ENCODE assay signal across 9 cellular contexts in genomic region chr11:110529043-110529442, GRCh38.
A peak's percentile ranks its signal among the peaks of the same experiment; 100 is the strongest.
DNase-seq lines count a peak whose midpoint lies in the region; ATAC-seq and TF ChIP-seq lines count a peak whose summit lies in the region.
"Had no signal": no experiment of that assay in that cellular context is flagged by ENCODE, and none has a peak within 500 bp of the region (broad histone marks: within the 10 kb centered on the region; RNA-seq: fewer than 3 reads in every experiment).

No MANE protein-coding gene starts in this region.

- H3K4me3 ChIP-seq in AG10803 (ENCODE audit: low read length) (no peak overlapping the region), GM12865 (ENCODE audit: low read depth, low read length) (no peak overlapping the region), RWPE2 (ENCODE audit: severe bottlenecking) (no peak overlapping the region), hepatocyte (no peak overlapping the region), gastroesophageal sphincter (no peak overlapping the region)
- H3K4me3 ChIP-seq: tibial artery had no signal

- H3K36me3 ChIP-seq in RWPE2 (ENCODE audit: low read depth): no peaks in the 10 kb centered on the region
- no peaks in the 10 kb centered on the region for H3K36me3 ChIP-seq in hepatocyte (replicated peaks; ENCODE audit: insufficient read depth, low read depth)
- no peaks in the 10 kb centered on the region for H3K36me3 ChIP-seq in gastroesophageal sphincter
- H3K36me3 ChIP-seq: tibial artery had no signal

- CTCF ChIA-PET in activated CD8-positive, alpha-beta memory T cell treated with anti-CD3 and anti-CD28 coated beads, Interleukin-2, amount 10 ng/mL, durations not matched to agents 7 days and 5 days (lab: Charles Lee): no interaction called here

- no peak for TF ChIP-seq POLR2A in gastroesophageal sphincter (IDR thresholded peaks at IDR 0.05)

- DNase-seq in AG10803 (ENCODE audit: low read depth): peak; percentile 16
- DNase-seq in GM12865 (ENCODE audit: low read depth): peak; percentile 33
- no peak for DNase-seq in RWPE2 (ENCODE audit: low spot score)
- no peak for DNase-seq in hepatocyte (ENCODE audit: low spot score)
- DNase-seq in T1000 (lab: John Stamatoyannopoulos, UW): no peak
- DNase-seq in activated CD8-positive, alpha-beta memory T cell treated with anti-CD3 and anti-CD28 coated beads, Interleukin-2, amount 10 ng/mL, durations not matched to agents 7 days and 5 days: no peak
- DNase-seq: tibial artery had no signal

- H3K9me3 Mint-ChIP-seq in activated CD8-positive, alpha-beta memory T cell treated with anti-CD3 and anti-CD28 coated beads, Interleukin-2, amount 10 ng/mL, durations not matched to agents 7 days and 5 days (ENCODE audit: low read depth): peaks cover 9% of the 10 kb centered on the region

- peak; percentile 47 for TF ChIP-seq CTCF in AG10803 (conservative IDR thresholded peaks at IDR 0.05; ENCODE audit: low read length)
- peak; percentile 29 for TF ChIP-seq CTCF in GM12865 (IDR thresholded peaks at IDR 0.05; ENCODE audit: insufficient read depth, low read depth, low read length, missing control alignments)
- TF ChIP-seq CTCF in RWPE2 (IDR thresholded peaks at IDR 0.05; ENCODE audit: poor library complexity, severe bottlenecking): peak; percentile 30
- TF ChIP-seq CTCF in hepatocyte (IDR thresholded peaks at IDR 0.05; ENCODE audit: poor library complexity): peak; percentile 9
- no peak for TF ChIP-seq CTCF in gastroesophageal sphincter (IDR thresholded peaks at IDR 0.05)

- H3K4me2 ChIP-seq in hepatocyte: no peak overlapping the region

- no peaks in the 10 kb centered on the region for H3K4me1 ChIP-seq in RWPE2 (ENCODE audit: insufficient read depth, poor library complexity, severe bottlenecking)
- no peaks in the 10 kb centered on the region for H3K4me1 ChIP-seq in hepatocyte (ENCODE audit: insufficient read depth)
- peaks cover 0 to 5% (median 0%) of the 10 kb centered on the region in 3 donors for H3K4me1 ChIP-seq in gastroesophageal sphincter
- H3K4me1 ChIP-seq: tibial artery had no signal

- H3K27me3 ChIP-seq in RWPE2 (ENCODE audit: insufficient read depth, poor library complexity, severe bottlenecking) (no peaks in the 10 kb centered on the region), hepatocyte (no peaks in the 10 kb centered on the region), gastroesophageal sphincter (no peaks in the 10 kb centered on the region)
- H3K27me3 ChIP-seq: tibial artery had no signal

- peaks cover 28% of the 10 kb centered on the region for H3K4me1 Mint-ChIP-seq in activated CD8-positive, alpha-beta memory T cell treated with anti-CD3 and anti-CD28 coated beads, Interleukin-2, amount 10 ng/mL, durations not matched to agents 7 days and 5 days

- ATAC-seq in RWPE2 (ENCODE audit: low read depth): no peak
- ATAC-seq in GM18520 (IDR thresholded peaks at IDR 0.05; ENCODE audit: unreplicated experiment): no peak
- ATAC-seq in gastroesophageal sphincter: no peak
- no peak for ATAC-seq in activated CD8-positive, alpha-beta memory T cell treated with anti-CD3 and anti-CD28 coated beads, Interleukin-2, amount 10 ng/mL, durations not matched to agents 7 days and 5 days

- no peaks in the 10 kb centered on the region for H4K20me1 ChIP-seq in hepatocyte (ENCODE audit: insufficient read depth, poor library complexity, severe bottlenecking)

- no peaks in the 10 kb centered on the region for H3K27me3 Mint-ChIP-seq in activated CD8-positive, alpha-beta memory T cell treated with anti-CD3 and anti-CD28 coated beads, Interleukin-2, amount 10 ng/mL, durations not matched to agents 7 days and 5 days

- peaks cover 24% of the 10 kb centered on the region for H3K36me3 Mint-ChIP-seq in activated CD8-positive, alpha-beta memory T cell treated with anti-CD3 and anti-CD28 coated beads, Interleukin-2, amount 10 ng/mL, durations not matched to agents 7 days and 5 days

- TF ChIP-seq EP300 in gastroesophageal sphincter (IDR thresholded peaks at IDR 0.05): no peak

- no peaks in the 10 kb centered on the region for H3K79me2 ChIP-seq in hepatocyte

- H3K27ac Mint-ChIP-seq in activated CD8-positive, alpha-beta memory T cell treated with anti-CD3 and anti-CD28 coated beads, Interleukin-2, amount 10 ng/mL, durations not matched to agents 7 days and 5 days: no peak overlapping the region

- H3K27ac ChIP-seq in RWPE2 (ENCODE audit: poor library complexity, severe bottlenecking) (no peak overlapping the region), hepatocyte (no peak overlapping the region), gastroesophageal sphincter (no peak overlapping the region)
- H3K27ac ChIP-seq: tibial artery had no signal

- H3K9me2 ChIP-seq in hepatocyte (replicated peaks; ENCODE audit: insufficient read depth): no peaks in the 10 kb centered on the region

- H3K4me3 Mint-ChIP-seq in activated CD8-positive, alpha-beta memory T cell treated with anti-CD3 and anti-CD28 coated beads, Interleukin-2, amount 10 ng/mL, durations not matched to agents 7 days and 5 days: no peak overlapping the region

- H3K9me3 ChIP-seq in RWPE2 (ENCODE audit: severe bottlenecking): no peaks in the 10 kb centered on the region
- H3K9me3 ChIP-seq in hepatocyte (ENCODE audit: low read depth): no peaks in the 10 kb centered on the region
- H3K9me3 ChIP-seq in gastroesophageal sphincter: peaks cover 0 to 12% (median 0%) of the 10 kb centered on the region in 3 donors
- H3K9me3 ChIP-seq: tibial artery had no signal

- no peak overlapping the region for H2AFZ ChIP-seq in hepatocyte

Comparison
In these comparisons a context has a peak if more than half of its experiments do, and no peak if none do; other contexts are left out.
1. DNase-seq: peak in AG10803 (single experiment) and GM12865 (single experiment); none in RWPE2 (single experiment), hepatocyte (single experiment), T1000 (single experiment) and activated CD8-positive, alpha-beta memory T cell treated with anti-CD3 and anti-CD28 coated beads, Interleukin-2, amount 10 ng/mL, durations not matched to agents 7 days and 5 days (single experiment).
2. CTCF ChIP-seq: peak in AG10803 (single experiment), GM12865 (single experiment), RWPE2 (single experiment) and hepatocyte (single experiment); none in gastroesophageal sphincter (0 of 4).